ENCODE assay signal across 15 cellular contexts in the genomic region with DNA sequence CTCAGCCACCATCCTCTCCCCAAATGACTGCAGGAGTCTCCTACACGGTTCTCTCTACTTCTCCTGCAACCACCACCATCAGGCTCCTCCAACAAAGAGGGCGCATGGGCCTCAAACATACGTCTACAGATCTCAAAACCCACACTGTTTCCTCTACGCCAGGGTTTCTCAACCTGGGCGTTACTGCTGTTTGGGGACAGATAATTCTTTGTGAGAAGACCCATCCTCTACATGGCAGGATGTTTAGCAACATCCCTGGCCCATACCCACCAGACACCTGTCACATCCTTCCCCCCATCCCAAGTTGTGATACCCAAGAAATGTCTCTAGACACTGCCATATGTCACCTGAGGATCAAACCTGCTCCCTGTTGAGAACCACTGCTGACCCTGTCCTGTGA. TPM values are rescaled to one million over a fixed set of nuclear protein-coding genes. Genes with fewer than 3 reads are reported as not detected.
DNase-seq lines count a peak whose midpoint lies in the region; ATAC-seq, FAIRE-seq and TF ChIP-seq lines count a peak whose summit lies in the region.
"Had no signal": no experiment of that assay in that cellular context is flagged by ENCODE, and none has a peak within 500 bp of the region (broad histone marks: within the 10 kb centered on the region; RNA-seq: fewer than 3 reads in every experiment).

No MANE protein-coding gene starts in this region.

- H3K36me3 Mint-ChIP-seq in stimulated activated naive CD8-positive, alpha-beta T cell treated with anti-CD3 and anti-CD28 coated beads, Interleukin-15, Interleukin-2, amounts not matched to agents 100 ng/mL and 50 ng/mL, for 24 hours (ENCODE audit: low read depth), result peaks cover 33% of the 10 kb centered on the region
- H3K36me3 Mint-ChIP-seq in central memory CD8-positive, alpha-beta T cell (ENCODE audit: insufficient read depth), result peaks cover 15% of the 10 kb centered on the region

- no peak for FAIRE-seq in D721Med (lab: Jason Lieb, UNC)
- FAIRE-seq: keratinocyte had no signal

- H3K4me3 ChIP-seq in stomach, result peak overlapping the region in 1 of 4 donors; percentile 13
- H3K4me3 ChIP-seq: GM23338, skin epidermis had no signal

- no peak for ATAC-seq in stimulated activated naive CD8-positive, alpha-beta T cell treated with anti-CD3 and anti-CD28 coated beads, Interleukin-15, Interleukin-2, amounts not matched to agents 100 U/mL and 50 U/mL, for 24 hours
- no peak for ATAC-seq in central memory CD8-positive, alpha-beta T cell (replicated peaks; ENCODE audit: extremely low read depth, poor library complexity, severe bottlenecking)
- no peak for ATAC-seq in GM19455 (IDR thresholded peaks at IDR 0.05; ENCODE audit: unreplicated experiment)
- ATAC-seq: GM23338 had no signal

- peak overlapping the region; percentile 69 for H3K27ac Mint-ChIP-seq in stimulated activated naive CD8-positive, alpha-beta T cell treated with anti-CD3 and anti-CD28 coated beads, Interleukin-15, Interleukin-2, amounts not matched to agents 100 ng/mL and 50 ng/mL, for 24 hours
- H3K27ac Mint-ChIP-seq in central memory CD8-positive, alpha-beta T cell (ENCODE audit: low read depth), result peak overlapping the region; percentile 81
- H3K27ac Mint-ChIP-seq: GM23338 had no signal

- TF ChIP-seq CTCF in stomach (IDR thresholded peaks at IDR 0.05) (no peak), D721Med (IDR thresholded peaks at IDR 0.05; ENCODE audit: insufficient read depth, missing control alignments) (no peak)

- 64 to 77% (median 70%) methylated on average over 5 of the region's 5 CpGs for WGBS in stomach, 5 donors

- peak overlapping the region; percentile 30 for H3K4me3 Mint-ChIP-seq in stimulated activated naive CD8-positive, alpha-beta T cell treated with anti-CD3 and anti-CD28 coated beads, Interleukin-15, Interleukin-2, amounts not matched to agents 100 ng/mL and 50 ng/mL, for 24 hours
- peak overlapping the region; percentile 86 for H3K4me3 Mint-ChIP-seq in central memory CD8-positive, alpha-beta T cell
- H3K4me3 Mint-ChIP-seq: GM23338 had no signal

- DNase-seq in stimulated activated naive CD8-positive, alpha-beta T cell treated with anti-CD3 and anti-CD28 coated beads, Interleukin-15, Interleukin-2, amounts not matched to agents 100 U/mL and 50 U/mL, for 24 hours, result no peak
- peak in 3 of 5 experiments; percentile 49 to 66 (median 57) for DNase-seq in T-helper 2 cell
- no peak for DNase-seq in central memory CD8-positive, alpha-beta T cell (ENCODE audit: low spot score in 2 of 2)
- no peak for DNase-seq in stomach
- no peak for DNase-seq in mucosa of gallbladder (ENCODE audit: low spot score)
- no peak for DNase-seq in D721Med (ENCODE audit: insufficient read length, low spot score)
- DNase-seq: NCI-H2107, T1000 had no signal

- peaks cover 5 to 52% (median 42%) of the 10 kb centered on the region in 4 donors for H3K36me3 ChIP-seq in stomach

- H3K27me3 Mint-ChIP-seq in stimulated activated naive CD8-positive, alpha-beta T cell treated with anti-CD3 and anti-CD28 coated beads, Interleukin-15, Interleukin-2, amounts not matched to agents 100 ng/mL and 50 ng/mL, for 24 hours, result no peaks in the 10 kb centered on the region
- H3K27me3 Mint-ChIP-seq in central memory CD8-positive, alpha-beta T cell, result no peaks in the 10 kb centered on the region

- no peaks in the 10 kb centered on the region for H3K9me3 ChIP-seq in stomach

- peaks cover 29 to 90% (median 78%) of the 10 kb centered on the region in 4 donors for H3K4me1 ChIP-seq in stomach

- no peaks in the 10 kb centered on the region for H3K9me3 Mint-ChIP-seq in stimulated activated naive CD8-positive, alpha-beta T cell treated with anti-CD3 and anti-CD28 coated beads, Interleukin-15, Interleukin-2, amounts not matched to agents 100 ng/mL and 50 ng/mL, for 24 hours
- no peaks in the 10 kb centered on the region for H3K9me3 Mint-ChIP-seq in central memory CD8-positive, alpha-beta T cell
- H3K9me3 Mint-ChIP-seq: GM23338, nephron had no signal

- H3K27ac ChIP-seq in stomach, result peak overlapping the region in 1 of 5 donors; percentile 2
- H3K27ac ChIP-seq: C4-2B had no signal

- no peaks in the 10 kb centered on the region for H3K27me3 ChIP-seq in stomach

- intact Hi-C loops in stomach (cut with DNase I; ENCODE audit: low total_unique reads), result no loop called here

- peaks cover 87% of the 10 kb centered on the region for H3K4me1 Mint-ChIP-seq in stimulated activated naive CD8-positive, alpha-beta T cell treated with anti-CD3 and anti-CD28 coated beads, Interleukin-15, Interleukin-2, amounts not matched to agents 100 ng/mL and 50 ng/mL, for 24 hours (ENCODE audit: low read depth)
- peaks cover 75% of the 10 kb centered on the region for H3K4me1 Mint-ChIP-seq in central memory CD8-positive, alpha-beta T cell

- TF ChIP-seq EP300 in stomach (IDR thresholded peaks at IDR 0.05), result no peak

- TF ChIP-seq POLR2A in stomach (IDR thresholded peaks at IDR 0.05), result no peak

RNA-seq across cellular contexts. Expression of a gene that starts 45.0 kb away (rescaled TPM):
- 10 to 100 TPM in 4 of 5 donors, 1 to 10 TPM in 1; 9.9 to 37.7 (median 25.0) TPM for total RNA-seq in stomach
- polyA plus RNA-seq in stomach, result 10 to 100 TPM; 12.9 to 22.6 (median 18.0) TPM
- total RNA-seq in mucosa of gallbladder, result 33.3 TPM

RNA-seq across cellular contexts. Expression of a gene that starts 53.1 kb away (rescaled TPM):
- total RNA-seq in stomach, result under 1 TPM in 1 of 5 donors, not detected in 4; 0.18 TPM
- polyA plus RNA-seq in stomach, result under 1 TPM in 2 of 3 donors, not detected in 1; 0.19 to 0.60 TPM
- total RNA-seq in mucosa of gallbladder, result 0.09 TPM
- polyA plus RNA-seq: keratinocyte had no signal

Comparison
In these comparisons a context has a peak if more than half of its experiments do, and no peak if none do; other contexts are left out.
1. DNase-seq: peak in T-helper 2 cell (3 of 5); none in stimulated activated naive CD8-positive, alpha-beta T cell treated with anti-CD3 and anti-CD28 coated beads, Interleukin-15, Interleukin-2, amounts not matched to agents 100 U/mL and 50 U/mL, for 24 hours (single experiment), central memory CD8-positive, alpha-beta T cell (0 of 2), stomach (single experiment), mucosa of gallbladder (single experiment) and D721Med (single experiment).